Comparison of ENCODE assay signal across 9 cellular contexts in genomic region chr11:578276-579035, GRCh38. TPM values are rescaled to one million over a fixed set of nuclear protein-coding genes. Genes with fewer than 3 reads are reported as not detected.
DNase-seq lines count a peak whose midpoint lies in the region; ATAC-seq and TF ChIP-seq lines count a peak whose summit lies in the region.
"Had no signal": no experiment of that assay in that cellular context is flagged by ENCODE, and none has a peak within 500 bp of the region (broad histone marks: within the 10 kb centered on the region; RNA-seq: fewer than 3 reads in every experiment).

No MANE protein-coding gene starts in this region.

- intact Hi-C loops in naive thymus-derived CD4-positive, alpha-beta T cell (cut with micrococcal nuclease): loop anchor here in 1 of 2 donors (5.0 kb wide), 1 partner anchor 341 kb away; the partner anchor contains the start of genes PSMD13 and SIRT3

- CTCF ChIA-PET in naive thymus-derived CD4-positive, alpha-beta T cell (lab: Charles Lee): interaction anchor here (1.0 to 1.4 kb wide), 2 partner anchors 23 to 146 kb away, joined by 3 read pairs; no protein-coding TSS in a partner anchor

- H3K4me1 Mint-ChIP-seq in naive thymus-derived CD4-positive, alpha-beta T cell: peaks cover 48 to 68% (median 55%) of the 10 kb centered on the region in 7 donors

- H3K36me3 ChIP-seq in MG63: peaks cover 61% of the 10 kb centered on the region
- H3K36me3 ChIP-seq in naive thymus-derived CD4-positive, alpha-beta T cell (ENCODE audit: control insufficient read depth in 2 of 3, insufficient read depth in 3 of 3, low read length in 3 of 3): peaks cover 0 to 35% (median 3%) of the 10 kb centered on the region in 3 experiments

- peaks cover 26 to 44% of the 10 kb centered on the region in 2 donors for H3K4me1 ChIP-seq in naive thymus-derived CD4-positive, alpha-beta T cell (ENCODE audit: control insufficient read depth in 2 of 2, insufficient read depth in 2 of 2, low read length in 2 of 2)

- peak overlapping the region in 7 of 9 donors; percentile 19 to 87 (median 77) for H3K27ac Mint-ChIP-seq in naive thymus-derived CD4-positive, alpha-beta T cell

- peak overlapping the region; percentile 97 for H3K27ac ChIP-seq in C4-2B
- H3K27ac ChIP-seq in naive thymus-derived CD4-positive, alpha-beta T cell (ENCODE audit: low read depth, low read length): peak overlapping the region; percentile 14

- DNase-seq in MG63: no peak
- no peak for DNase-seq in choroid plexus epithelial cell (ENCODE audit: low read depth)
- DNase-seq in naive thymus-derived CD4-positive, alpha-beta T cell: no peak
- DNase-seq in NCI-H2171 (lab: John Stamatoyannopoulos, UW): no peak
- no peak for DNase-seq in effector CD8-positive, alpha-beta T cell (lab: John Stamatoyannopoulos, UW)
- DNase-seq: NCI-H526 had no signal

- H3K27me3 ChIP-seq in MG63: no peaks in the 10 kb centered on the region
- H3K27me3 ChIP-seq in naive thymus-derived CD4-positive, alpha-beta T cell (ENCODE audit: control insufficient read depth in 2 of 2, insufficient read depth in 2 of 2, low read length in 2 of 2): no peaks in the 10 kb centered on the region

- POLR2A ChIA-PET in naive thymus-derived CD4-positive, alpha-beta T cell (lab: Charles Lee): interaction anchor here (0.5 to 2.0 kb wide), 6 partner anchors 8 to 117 kb away, joined by 3 to 8 read pairs (median 3); partner anchors contain the start of gene TMEM80

- peaks cover 2% of the 10 kb centered on the region; the same call in 1 of the 2 replicates for H3K9me3 ChIP-seq in MG63
- no peaks in the 10 kb centered on the region for H3K9me3 ChIP-seq in naive thymus-derived CD4-positive, alpha-beta T cell (ENCODE audit: control insufficient read depth in 2 of 3, low read length in 3 of 3)

- H3K4me3 ChIP-seq in MG63: peak overlapping the region; percentile 100
- H3K4me3 ChIP-seq in choroid plexus epithelial cell (ENCODE audit: low read depth, low read length): peak overlapping the region; percentile 93
- H3K4me3 ChIP-seq in naive thymus-derived CD4-positive, alpha-beta T cell (ENCODE audit: low read length): peak overlapping the region; percentile 70

- TF ChIP-seq CTCF in C4-2B (conservative IDR thresholded peaks at IDR 0.05): no peak
- no peak for TF ChIP-seq CTCF in choroid plexus epithelial cell (conservative IDR thresholded peaks at IDR 0.05; ENCODE audit: low read depth, low read length)

- ATAC-seq in naive thymus-derived CD4-positive, alpha-beta T cell: no peak
- ATAC-seq in GM21526 (IDR thresholded peaks at IDR 0.05; ENCODE audit: low FRiP score, unreplicated experiment) (no peak), GM19035 (IDR thresholded peaks at IDR 0.05; ENCODE audit: unreplicated experiment) (no peak)

- H3K27me3 Mint-ChIP-seq in naive thymus-derived CD4-positive, alpha-beta T cell: peaks cover 0 to 9% (median 0%) of the 10 kb centered on the region in 5 donors

- no peaks in the 10 kb centered on the region for H3K9me3 Mint-ChIP-seq in naive thymus-derived CD4-positive, alpha-beta T cell

- peaks cover 0 to 12% (median 4%) of the 10 kb centered on the region in 5 donors for H3K36me3 Mint-ChIP-seq in naive thymus-derived CD4-positive, alpha-beta T cell

- H3K4me3 Mint-ChIP-seq in naive thymus-derived CD4-positive, alpha-beta T cell: peak overlapping the region; percentile 72 to 94 (median 88)

RNA-seq across cellular contexts. Expression of gene PHRF1, which starts 2.2 kb away (rescaled TPM):
- 35.4 and 55.2 TPM in 2 replicates for total RNA-seq in MG63 (2014; rRNA removed; shearing (Covaris generic); ENCODE audit: low replicate concordance)
- total RNA-seq in naive thymus-derived CD4-positive, alpha-beta T cell: 10 to 100 TPM; 47.3 to 55.2 (median 49.4) TPM
- polyA plus RNA-seq in naive thymus-derived CD4-positive, alpha-beta T cell: 10 to 100 TPM in 1 of 2 donors, 1 to 10 TPM in 1; 6.2 to 22.1 TPM

RNA-seq across cellular contexts. Expression of gene RASSF7, which starts 17.7 kb away (rescaled TPM):
- total RNA-seq in MG63 (2014; rRNA removed; shearing (Covaris generic); ENCODE audit: low replicate concordance): 3.0 and 25.8 TPM in 2 replicates
- total RNA-seq in naive thymus-derived CD4-positive, alpha-beta T cell: 10 to 100 TPM; 20.0 to 45.4 (median 35.5) TPM
- 10 to 100 TPM; 26.7 to 43.6 TPM for polyA plus RNA-seq in naive thymus-derived CD4-positive, alpha-beta T cell

RNA-seq across cellular contexts. Expression of gene LMNTD2, which starts 17.9 kb away (rescaled TPM):
- 0.20 and 0.30 TPM in 2 replicates for total RNA-seq in MG63 (2014; rRNA removed; shearing (Covaris generic); ENCODE audit: low replicate concordance)
- 10 to 100 TPM in 2 of 5 experiments, 1 to 10 TPM in 3; 2.8 to 14.7 (median 9.6) TPM for total RNA-seq in naive thymus-derived CD4-positive, alpha-beta T cell
- 1 to 10 TPM; 2.3 to 3.6 TPM for polyA plus RNA-seq in naive thymus-derived CD4-positive, alpha-beta T cell

RNA-seq across cellular contexts. Expression of gene IRF7, which starts 37.3 kb away (rescaled TPM):
- 9.1 and 10.1 TPM in 2 replicates for total RNA-seq in MG63 (2014; rRNA removed; shearing (Covaris generic); ENCODE audit: low replicate concordance)
- 100 to 1,000 TPM in 1 of 5 experiments, 10 to 100 TPM in 4; 57.0 to 134 (median 64.6) TPM for total RNA-seq in naive thymus-derived CD4-positive, alpha-beta T cell
- polyA plus RNA-seq in naive thymus-derived CD4-positive, alpha-beta T cell: 10 to 100 TPM; 25.9 to 50.0 TPM

RNA-seq across cellular contexts. Expression of gene LRRC56, which starts 41.1 kb away (rescaled TPM):
- 0.63 TPM in 1 of 2 replicates, not detected in the other for total RNA-seq in MG63 (2014; rRNA removed; shearing (Covaris generic); ENCODE audit: low replicate concordance)
- total RNA-seq in naive thymus-derived CD4-positive, alpha-beta T cell: 1 to 10 TPM; 2.3 to 5.1 (median 3.6) TPM
- 1 to 10 TPM in 1 of 2 donors, under 1 TPM in 1; 0.35 to 1.0 TPM for polyA plus RNA-seq in naive thymus-derived CD4-positive, alpha-beta T cell
